Comparison of ENCODE assay signal across 1 cellular context in the genomic region with DNA sequence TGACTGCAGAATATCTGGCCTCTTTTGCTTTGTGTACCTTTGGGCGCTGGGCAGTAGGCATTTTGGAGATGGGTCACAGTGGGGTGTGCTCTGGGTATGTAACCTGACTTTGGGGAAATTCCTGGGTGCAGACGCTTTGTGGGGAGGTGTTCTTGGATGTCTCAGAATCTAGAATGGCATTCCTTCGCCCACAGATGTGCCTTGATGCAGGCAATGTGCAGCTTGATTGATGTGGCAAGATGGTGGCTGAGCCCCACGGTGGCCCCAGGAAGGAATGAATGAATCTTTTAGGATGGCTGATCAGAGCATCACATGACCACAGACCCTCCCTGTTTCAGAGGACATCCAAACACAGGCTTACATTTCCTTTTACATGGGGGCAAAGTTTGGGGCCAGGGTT.
TF ChIP-seq lines count a peak whose summit lies in the region.

No MANE protein-coding gene starts in this region.

TF ChIP-seq in GM23338, 12 proteins besides CTCF, POLR2A, EP300 and RAD21 (continued from another document):
- no peak for TF ChIP-seq ETS1 (IDR thresholded peaks at IDR 0.05)
- no peak for TF ChIP-seq POLR2AphosphoS5 (IDR thresholded peaks at IDR 0.05; ENCODE audit: low read depth)
- TF ChIP-seq STAT1 (IDR thresholded peaks at IDR 0.05; ENCODE audit: unreplicated experiment): no peak
